ENCODE assay signal across 10 cellular contexts in the genomic region with DNA sequence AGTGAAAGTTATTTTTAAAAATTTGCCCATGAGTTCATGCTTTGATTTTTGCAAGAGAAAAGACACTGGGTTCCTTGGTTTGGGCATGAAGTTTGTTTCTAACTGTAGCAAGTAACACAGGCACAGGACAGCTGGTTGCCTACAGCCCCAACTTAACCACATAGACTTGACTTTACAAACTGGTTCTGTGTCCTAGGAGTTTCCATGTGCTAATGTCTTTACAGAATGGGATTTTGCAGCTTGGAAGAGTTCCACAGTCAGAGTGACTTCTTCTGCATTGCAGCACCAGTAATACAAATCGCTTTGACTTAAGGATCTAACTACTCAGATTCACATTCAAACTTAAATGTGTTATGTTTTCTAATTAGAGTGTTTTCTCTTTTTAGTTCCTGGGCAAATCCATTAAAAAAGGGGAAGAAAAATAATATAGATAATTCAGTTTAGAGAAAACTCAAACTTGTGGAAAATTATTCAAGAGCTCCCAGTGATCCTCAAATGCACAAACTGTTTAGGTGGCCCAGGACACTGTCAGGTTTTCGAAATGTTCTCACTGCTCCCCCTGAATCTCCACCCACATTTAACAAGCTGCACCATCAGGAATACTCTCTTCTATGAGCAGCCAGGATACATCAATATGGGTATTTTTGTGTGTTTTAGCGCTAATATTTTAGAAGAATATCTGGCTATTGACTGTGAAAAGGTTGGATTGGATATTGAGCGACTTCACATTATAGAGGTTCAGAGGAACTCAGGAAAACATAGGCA. TPM values are rescaled to one million over a fixed set of nuclear protein-coding genes. Genes with fewer than 3 reads are reported as not detected.
DNase-seq lines count a peak whose midpoint lies in the region; ATAC-seq and TF ChIP-seq lines count a peak whose summit lies in the region.
"Had no signal": no experiment of that assay in that cellular context is flagged by ENCODE, and none has a peak within 500 bp of the region (broad histone marks: within the 10 kb centered on the region; RNA-seq: fewer than 3 reads in every experiment).

No MANE protein-coding gene starts in this region.

- H3K4me1 Mint-ChIP-seq in brain = peaks cover 50% of the 10 kb centered on the region

- peak overlapping the region; percentile 71 to 75 for H3K4me3 ChIP-seq in neutrophil (ENCODE audit: low read depth in 1 of 2, low read length in 1 of 2)

- DNase-seq in NCI-H1417 (lab: John Stamatoyannopoulos, UW) (peak in 2 of 3 experiments; percentile 28 to 38), NCI-H1417 treated with DMSO at 0.1 percent for 48 hours (lab: John Stamatoyannopoulos, UW) (no peak), NCI-H146 treated with DMSO at 0.1 percent for 48 hours (lab: John Stamatoyannopoulos, UW; ENCODE audit: unreplicated experiment) (peak; percentile 31), GOT3 (lab: John Stamatoyannopoulos, UW) (no peak)

- H3K27me3 Mint-ChIP-seq in brain = peaks cover 22% of the 10 kb centered on the region

- peaks cover 8% of the 10 kb centered on the region for H3K36me3 Mint-ChIP-seq in brain

- H3K27ac Mint-ChIP-seq in brain = peak overlapping the region; percentile 15 to 96 (median 89)

- H3K4me3 Mint-ChIP-seq in brain = peak overlapping the region; percentile 93 to 97 (median 94)

- TF ChIP-seq CTCF in brain (conservative IDR thresholded peaks at IDR 0.05) (no peak), neutrophil (IDR thresholded peaks at IDR 0.05) (no peak)

- no peak for ATAC-seq in GM21381 (IDR thresholded peaks at IDR 0.05; ENCODE audit: unreplicated experiment)
- no peak for ATAC-seq in GM18502 (IDR thresholded peaks at IDR 0.05; ENCODE audit: poor library complexity, unreplicated experiment)
- ATAC-seq: HCT116 had no signal

- peaks cover 12% of the 10 kb centered on the region for H3K27me3 ChIP-seq in neutrophil

- peaks cover 3 to 18% (median 14%) of the 10 kb centered on the region in 5 experiments for H3K9me3 Mint-ChIP-seq in brain

- H3K27ac ChIP-seq in neutrophil = no peak overlapping the region

- no peaks in the 10 kb centered on the region for H3K36me3 ChIP-seq in neutrophil

- peaks cover 42 to 45% of the 10 kb centered on the region in 2 experiments for H3K4me1 ChIP-seq in neutrophil (ENCODE audit: control insufficient read depth in 1 of 2, insufficient read depth in 1 of 2, low read depth in 1 of 2, low read length in 1 of 2)

- H3K9me3 ChIP-seq in neutrophil = no peaks in the 10 kb centered on the region

RNA-seq across cellular contexts. Expression of a gene that starts 44.1 kb away (rescaled TPM):
- not detected for polyA plus RNA-seq in brain (ENCODE audit: insufficient read depth, low read depth, low replicate concordance)
- polyA plus RNA-seq: AG04450 had no signal

Comparison
In these comparisons a context has a peak if more than half of its experiments do, and no peak if none do; other contexts are left out.
1. DNase-seq: peak in NCI-H1417 (2 of 3) and NCI-H146 treated with DMSO at 0.1 percent for 48 hours (single experiment); none in NCI-H1417 treated with DMSO at 0.1 percent for 48 hours (single experiment) and GOT3 (single experiment).